In genomic region chr19:58400916-58401824, GRCh38 we compare ENCODE assay signal across 1 cellular context.
TF ChIP-seq lines count a peak whose summit lies in the region.

No MANE protein-coding gene starts in this region.

TF ChIP-seq in HepG2, 621 proteins besides CTCF, POLR2A, EP300 and RAD21 (continued from another document and continues in another):
- TF ChIP-seq DMTF1 (CRISPR knock-in tag; IDR thresholded peaks at IDR 0.05): no peak
- no peak for TF ChIP-seq ZNF24 (IDR thresholded peaks at IDR 0.05)
- peak; percentile 89 for TF ChIP-seq TBX2 (CRISPR knock-in tag; IDR thresholded peaks at IDR 0.05; ENCODE audit: borderline replicate concordance)
- no peak for TF ChIP-seq ATF6 (CRISPR knock-in tag; conservative IDR thresholded peaks at IDR 0.05)
- no peak for TF ChIP-seq SYNCRIP (IDR thresholded peaks at IDR 0.05; ENCODE audit: insufficient read depth, low read depth, low read length)
- no peak for TF ChIP-seq ZNF878 (CRISPR knock-in tag; IDR thresholded peaks at IDR 0.05)
- TF ChIP-seq SRSF4 (IDR thresholded peaks at IDR 0.05; ENCODE audit: low read depth, low read length, poor library complexity, severe bottlenecking): no peak
- TF ChIP-seq DBP (CRISPR knock-in tag; IDR thresholded peaks at IDR 0.05; ENCODE audit: not compliant biosample characterization): no peak
- no peak for TF ChIP-seq ZNF326 (CRISPR knock-in tag; IDR thresholded peaks at IDR 0.05; ENCODE audit: borderline replicate concordance)
- TF ChIP-seq ZNF230 (CRISPR knock-in tag; IDR thresholded peaks at IDR 0.05): no peak
- TF ChIP-seq HMGXB4 (CRISPR knock-in tag; IDR thresholded peaks at IDR 0.05; ENCODE audit: borderline replicate concordance in 1 of 2, low read depth in 1 of 2): peak in 1 of 2 experiments; percentile 64; a peak in 1 of 4 replicates
- TF ChIP-seq ZUFSP (CRISPR knock-in tag; IDR thresholded peaks at IDR 0.05; ENCODE audit: borderline replicate concordance): no peak
- no peak for TF ChIP-seq SKIL (CRISPR knock-in tag; IDR thresholded peaks at IDR 0.05; ENCODE audit: borderline replicate concordance)
- TF ChIP-seq ZNF569 (CRISPR knock-in tag; IDR thresholded peaks at IDR 0.05; ENCODE audit: borderline replicate concordance): no peak
- TF ChIP-seq ZNF563 (CRISPR knock-in tag; IDR thresholded peaks at IDR 0.05): no peak
- TF ChIP-seq ERF (CRISPR knock-in tag; IDR thresholded peaks at IDR 0.05): peak; percentile 46; the same call in 1 of the 2 replicates
- no peak for TF ChIP-seq ZNF367 (CRISPR knock-in tag; IDR thresholded peaks at IDR 0.05; ENCODE audit: borderline replicate concordance)
- TF ChIP-seq ZSCAN12 (CRISPR knock-in tag; IDR thresholded peaks at IDR 0.05): no peak
- peak; percentile 56; the same call in 1 of the 2 replicates for TF ChIP-seq MIER3 (CRISPR knock-in tag; IDR thresholded peaks at IDR 0.05; ENCODE audit: borderline replicate concordance)
- peak; percentile 58; the same call in 1 of the 2 replicates for TF ChIP-seq HOXA3 (CRISPR knock-in tag; IDR thresholded peaks at IDR 0.05)
- TF ChIP-seq ZFP37 (CRISPR knock-in tag; IDR thresholded peaks at IDR 0.05; ENCODE audit: borderline replicate concordance): no peak; the same call in 1 of the 2 replicates
- TF ChIP-seq RFX1 (IDR thresholded peaks at IDR 0.05): peak; percentile 100
- TF ChIP-seq ZNF451 (CRISPR knock-in tag; IDR thresholded peaks at IDR 0.05): no peak
- TF ChIP-seq CCAR2 (optimal IDR thresholded peaks at IDR 0.05; ENCODE audit: low read depth, low read length): no peak
- TF ChIP-seq ZSCAN9 (CRISPR knock-in tag; IDR thresholded peaks at IDR 0.05; ENCODE audit: borderline replicate concordance): no peak
- no peak for TF ChIP-seq ZNF850 (CRISPR knock-in tag; conservative IDR thresholded peaks at IDR 0.05)
- no peak for TF ChIP-seq NFE2L1 (CRISPR knock-in tag; IDR thresholded peaks at IDR 0.05; ENCODE audit: borderline replicate concordance)
- TF ChIP-seq ZBTB4 (CRISPR knock-in tag; IDR thresholded peaks at IDR 0.05; ENCODE audit: borderline replicate concordance): no peak
- TF ChIP-seq FUBP1 (CRISPR knock-in tag; IDR thresholded peaks at IDR 0.05; ENCODE audit: borderline replicate concordance): no peak
- peak; percentile 30; the same call in 1 of the 2 replicates for TF ChIP-seq JUND (CRISPR knock-in tag; IDR thresholded peaks at IDR 0.05)
- TF ChIP-seq AGO2 (optimal IDR thresholded peaks at IDR 0.05; ENCODE audit: low read depth, low read length): peak; percentile 41
- TF ChIP-seq ZNF235 (CRISPR knock-in tag; IDR thresholded peaks at IDR 0.05; ENCODE audit: borderline replicate concordance): no peak
- TF ChIP-seq ATF7-NPFF (CRISPR knock-in tag; IDR thresholded peaks at IDR 0.05; ENCODE audit: low read depth): peak; percentile 60
- TF ChIP-seq RERE (CRISPR knock-in tag; IDR thresholded peaks at IDR 0.05; ENCODE audit: low read depth): no peak
- TF ChIP-seq KDM5B (CRISPR knock-in tag; IDR thresholded peaks at IDR 0.05; ENCODE audit: borderline replicate concordance): peak; percentile 65; the same call in 1 of the 2 replicates
